Comparison of ENCODE assay signal across 27 cellular contexts in the genomic region with DNA sequence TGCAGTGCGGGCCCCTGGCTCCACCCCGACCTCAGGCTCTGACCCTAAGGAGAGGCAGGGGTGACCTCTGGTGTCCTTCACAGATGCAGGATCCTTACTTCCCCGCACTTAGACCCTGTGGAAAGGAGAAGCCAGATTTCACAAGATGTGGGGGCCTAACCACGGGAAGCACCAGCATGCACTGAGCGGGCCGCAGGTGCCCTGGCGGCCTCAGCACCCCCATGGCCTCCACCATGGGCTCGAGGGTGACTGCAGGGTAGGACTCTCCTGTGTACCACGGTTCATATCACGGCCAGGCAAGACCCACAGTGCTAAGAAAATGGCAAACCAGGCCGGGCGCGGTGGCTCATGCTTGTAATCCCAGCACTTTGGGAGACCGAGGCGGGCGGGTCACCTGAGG.
"Had no signal": no experiment of that assay in that cellular context is flagged by ENCODE, and none has a peak within 500 bp of the region (broad histone marks: within the 10 kb centered on the region; RNA-seq: fewer than 3 reads in every experiment).

No MANE protein-coding gene starts in this region.

- H3K36me3 Mint-ChIP-seq: stimulated activated memory B cell treated with anti-CD40 and anti-IgM and Interleukin-4, amounts not matched to agents 10 μg/mL and 1 μg/mL and 100 μg/mL, for 72 hours had no signal

- H3K27me3 ChIP-seq: colonic mucosa, neutrophil, right atrium auricular region, testis, tibial artery, upper lobe of left lung, vagina had no signal

- H3K4me1 Mint-ChIP-seq: endodermal cell; natural killer cell; stimulated activated memory B cell treated with anti-CD40 and anti-IgM and Interleukin-4, amounts not matched to agents 10 μg/mL and 1 μg/mL and 100 μg/mL, for 72 hours had no signal

- H3K9me3 ChIP-seq: colonic mucosa, lower lobe of right lung, neutrophil, prostate gland, testis, vagina had no signal

- DNase-seq: colonic mucosa; effector CD8-positive, alpha-beta T cell; endodermal cell; esophagus squamous epithelium; foreskin melanocyte; hypothalamus; left ventricle myocardium superior; lower lobe of right lung; natural killer cell; stimulated activated CD4-positive, alpha-beta T cell treated with anti-CD3 and anti-CD28 coated beads, Interleukin-2, amount 100 ng/mL, for 24 hours; stimulated activated CD4-positive, alpha-beta T cell treated with anti-CD3 and anti-CD28 coated beads, Interleukin-4, amount 100 ng/mL, for 24 hours; stimulated activated naive CD8-positive, alpha-beta T cell treated with anti-CD3 and anti-CD28 coated beads, Interleukin-15, Interleukin-2, amounts not matched to agents 100 U/mL and 50 U/mL, for 24 hours; substantia nigra; testis; tibial artery had no signal

- H3K27me3 Mint-ChIP-seq: dendritic cell treated with granulocyte-macrophage colony-stimulating factor and Interleukin-4, amounts not matched to agents 40 ng/mL and 50 ng/mL, for 4 days; stimulated activated memory B cell treated with anti-CD40 and anti-IgM and Interleukin-4, amounts not matched to agents 10 μg/mL and 1 μg/mL and 100 μg/mL, for 72 hours had no signal

- FAIRE-seq: keratinocyte had no signal

- H3K79me2 ChIP-seq: parathyroid adenoma had no signal

- H3K27ac ChIP-seq: colonic mucosa, epithelial cell of prostate, esophagus squamous epithelium, lower lobe of right lung, neutrophil, parathyroid adenoma, prostate gland, right atrium auricular region, testis, tibial artery, upper lobe of left lung, vagina had no signal

- H3K27ac Mint-ChIP-seq: dendritic cell treated with granulocyte-macrophage colony-stimulating factor and Interleukin-4, amounts not matched to agents 40 ng/mL and 50 ng/mL, for 4 days; endodermal cell; natural killer cell; stimulated activated memory B cell treated with anti-CD40 and anti-IgM and Interleukin-4, amounts not matched to agents 10 μg/mL and 1 μg/mL and 100 μg/mL, for 72 hours had no signal

- H3K36me3 ChIP-seq: colonic mucosa, esophagus squamous epithelium, lower lobe of right lung, neutrophil, prostate gland, right atrium auricular region, upper lobe of left lung, vagina had no signal

- H3K4me3 ChIP-seq: colonic mucosa, esophagus squamous epithelium, lower lobe of right lung, prostate gland, right atrium auricular region, smooth muscle cell, testis, tibial artery, upper lobe of left lung, vagina had no signal

- H2AFZ ChIP-seq: parathyroid adenoma had no signal

- H3K4me1 ChIP-seq: colonic mucosa, esophagus squamous epithelium, lower lobe of right lung, parathyroid adenoma, prostate gland, right atrium auricular region, testis, tibial artery, upper lobe of left lung, vagina had no signal

- ATAC-seq: left ventricle myocardium superior; lower lobe of right lung; natural killer cell; sciatic nerve; stimulated activated memory B cell treated with anti-CD40 and anti-IgM and Interleukin-4, amounts not matched to agents 10 μg/mL and 1 μg/mL and 100 μg/mL, for 72 hours; stimulated activated naive CD8-positive, alpha-beta T cell treated with anti-CD3 and anti-CD28 coated beads, Interleukin-15, Interleukin-2, amounts not matched to agents 100 U/mL and 50 U/mL, for 24 hours had no signal

- H3K4me3 Mint-ChIP-seq: dendritic cell treated with granulocyte-macrophage colony-stimulating factor and Interleukin-4, amounts not matched to agents 40 ng/mL and 50 ng/mL, for 4 days; endodermal cell; natural killer cell; stimulated activated memory B cell treated with anti-CD40 and anti-IgM and Interleukin-4, amounts not matched to agents 10 μg/mL and 1 μg/mL and 100 μg/mL, for 72 hours had no signal

- H3K4me2 ChIP-seq: smooth muscle cell had no signal
